In the genomic region with DNA sequence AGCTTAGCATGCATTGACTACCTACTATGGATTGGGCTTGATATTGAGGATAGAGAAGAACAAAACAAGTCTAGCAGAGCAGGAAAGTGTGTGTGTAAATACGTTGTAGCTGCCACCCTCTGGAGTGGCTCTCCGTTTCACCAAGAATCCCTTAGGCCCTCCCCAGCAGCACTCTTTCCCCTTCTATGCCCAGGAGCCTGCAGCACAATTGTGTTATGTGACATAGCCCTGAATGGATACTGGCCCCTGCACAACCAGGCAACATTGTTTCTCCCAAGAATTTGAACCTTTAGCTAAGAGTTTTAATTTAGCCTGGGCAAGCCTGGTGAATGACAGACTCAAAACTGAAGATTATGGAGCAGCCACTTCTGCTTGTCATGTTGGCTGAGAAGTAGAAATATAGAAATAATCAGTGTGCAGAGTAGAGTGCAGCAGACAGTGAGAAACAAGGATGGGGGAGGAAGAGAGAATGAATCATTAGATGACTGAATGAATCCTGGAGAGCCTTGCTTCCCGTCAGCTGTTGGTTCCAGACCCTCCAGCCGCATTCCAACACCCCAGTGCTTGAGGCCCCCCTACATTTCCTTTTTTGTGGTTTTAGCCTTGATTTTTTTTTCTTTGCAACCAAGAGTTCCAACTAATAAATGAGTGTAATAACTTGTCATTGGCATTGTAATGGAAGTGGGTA, we compare ENCODE assay signal across 7 cellular contexts. TPM values are rescaled to one million over a fixed set of nuclear protein-coding genes. Genes with fewer than 3 reads are reported as not detected.
DNase-seq lines count a peak whose midpoint lies in the region; ATAC-seq and TF ChIP-seq lines count a peak whose summit lies in the region.
"Not testable (repeated sequence)": the region's sequence is repeated elsewhere in the genome, so short reads cannot be mapped to it uniquely, and the experiment has no call there.

No MANE protein-coding gene starts in this region.

- not testable (repeated sequence) for H3K36me3 ChIP-seq in MG63; mesenchymal stem cell (ENCODE audit: control insufficient read depth in 1 of 2, insufficient read depth in 2 of 2, low read depth in 1 of 2, low read length in 2 of 2); skeletal muscle satellite cell (ENCODE audit: insufficient read depth, low read length)

- WGBS in mesenchymal stem cell: 34% methylated on average over 2 of the region's 4 CpGs

- not testable (repeated sequence) for H3K18ac ChIP-seq in mesenchymal stem cell (ENCODE audit: low read depth in 1 of 2, low read length in 2 of 2)

- not testable (repeated sequence) for TF ChIP-seq CTCF in chondrocyte (IDR thresholded peaks at IDR 0.05); foreskin keratinocyte (conservative IDR thresholded peaks at IDR 0.05)

- H3K27ac ChIP-seq in foreskin keratinocyte: not testable (repeated sequence)
- H3K27ac ChIP-seq in mesenchymal stem cell (ENCODE audit: low read length, poor library complexity, severe bottlenecking): peak overlapping the region; percentile 75

- H2BK15ac ChIP-seq in mesenchymal stem cell (ENCODE audit: low read depth, poor library complexity, severe bottlenecking): not testable (repeated sequence)

- H2AFZ ChIP-seq in mesenchymal stem cell (ENCODE audit: low read depth, low read length): not testable (repeated sequence)

- not testable (repeated sequence) for H3K9me3 ChIP-seq in MG63; mesenchymal stem cell (ENCODE audit: control insufficient read depth, low read length); skeletal muscle satellite cell (replicated peaks; ENCODE audit: low read length)

- H3K4me3 Mint-ChIP-seq in chondrocyte (ENCODE audit: unreplicated experiment): not testable (repeated sequence)

- not testable (repeated sequence) for H3K4me2 ChIP-seq in mesenchymal stem cell (ENCODE audit: low read length, poor library complexity, severe bottlenecking)
- peak overlapping the region; percentile 39 for H3K4me2 ChIP-seq in skeletal muscle satellite cell (ENCODE audit: low read length)

- H3K79me1 ChIP-seq in mesenchymal stem cell (replicated peaks; ENCODE audit: low read length, poor library complexity, severe bottlenecking): not testable (repeated sequence)

- not testable (repeated sequence) for H3K4ac ChIP-seq in mesenchymal stem cell (ENCODE audit: low read depth in 1 of 2, low read length in 2 of 2)

- DNase-seq in GM03348 (ENCODE audit: low spot score) (peak; percentile 12), MG63 (peak; percentile 13), amniotic epithelial cell (ENCODE audit: low read depth) (peak; percentile 58), mesenchymal stem cell (peak; percentile 54)
- not testable (repeated sequence) for DNase-seq in chondrocyte (ENCODE audit: low spot score); foreskin keratinocyte

- H2BK120ac ChIP-seq in mesenchymal stem cell (ENCODE audit: low read depth, low read length): not testable (repeated sequence)

- H3K9ac ChIP-seq in mesenchymal stem cell (ENCODE audit: low read length); skeletal muscle satellite cell (ENCODE audit: low read depth, low read length): not testable (repeated sequence)

- not testable (repeated sequence) for H3K9me3 Mint-ChIP-seq in chondrocyte (ENCODE audit: low read depth)

- not testable (repeated sequence) for H4K91ac ChIP-seq in mesenchymal stem cell (ENCODE audit: low read length)

- H2BK5ac ChIP-seq in mesenchymal stem cell (ENCODE audit: low read depth, low read length, poor library complexity, severe bottlenecking): not testable (repeated sequence)

- peak; percentile 17 for ATAC-seq in foreskin keratinocyte

- H3K36me3 Mint-ChIP-seq in chondrocyte (ENCODE audit: low read depth): not testable (repeated sequence)

- not testable (repeated sequence) for H4K8ac ChIP-seq in mesenchymal stem cell (ENCODE audit: low read length)

- not testable (repeated sequence) for H3K4me3 ChIP-seq in MG63; mesenchymal stem cell (ENCODE audit: insufficient read depth in 1 of 2, low read depth in 1 of 2, low read length in 2 of 2); skeletal muscle satellite cell (ENCODE audit: low read length)

- H3K23ac ChIP-seq in mesenchymal stem cell (ENCODE audit: low read length in 2 of 2): not testable (repeated sequence)

- H2BK12ac ChIP-seq in mesenchymal stem cell (ENCODE audit: low read length in 2 of 2): not testable (repeated sequence)

- H3K27ac Mint-ChIP-seq in chondrocyte (ENCODE audit: unreplicated experiment): peak overlapping the region; percentile 55

- H3K27me3 ChIP-seq in MG63; foreskin keratinocyte; mesenchymal stem cell (ENCODE audit: control insufficient read depth in 1 of 2, insufficient read depth in 1 of 2, low read length in 2 of 2); skeletal muscle satellite cell (ENCODE audit: control insufficient read depth, insufficient read depth, low read length): not testable (repeated sequence)

- not testable (repeated sequence) for H3K4me1 ChIP-seq in foreskin keratinocyte; mesenchymal stem cell (ENCODE audit: control insufficient read depth, insufficient read depth, low read depth, low read length); skeletal muscle satellite cell (ENCODE audit: control insufficient read depth, insufficient read depth, low read length)

- not testable (repeated sequence) for H2AK5ac ChIP-seq in mesenchymal stem cell (ENCODE audit: low read length, severe bottlenecking)

- H3K27me3 Mint-ChIP-seq in chondrocyte (ENCODE audit: low read depth): not testable (repeated sequence)

- H3K14ac ChIP-seq in mesenchymal stem cell (ENCODE audit: low read length in 2 of 2): not testable (repeated sequence)

- H3K4me1 Mint-ChIP-seq in chondrocyte (ENCODE audit: low read depth): peaks cover 10% of the 10 kb centered on the region

RNA-seq across cellular contexts. Expression of gene DPY19L1, which starts 16.3 kb away (rescaled TPM):
- 13.3 and 22.2 TPM in 2 replicates for total RNA-seq in MG63 (2014; rRNA removed; shearing (Covaris generic); ENCODE audit: low replicate concordance)
- total RNA-seq in chondrocyte: 30.9 to 47.7 TPM (median 32.2 TPM) in 3 replicates
- 20.1 and 22.4 TPM in 2 replicates for total RNA-seq in foreskin keratinocyte
- polyA plus RNA-seq in foreskin keratinocyte: 6.8 and 8.2 TPM in 2 replicates
- 24.3 TPM for polyA plus RNA-seq in mesenchymal stem cell (2013, experiment 1 of 2)
- 25.9 TPM for polyA plus RNA-seq in mesenchymal stem cell (2013, experiment 2 of 2)
- 21.8 and 22.6 TPM in 2 replicates for total RNA-seq in skeletal muscle satellite cell (2012; rRNA removed)
